ENCODE assay signal across 28 cellular contexts in the genomic region with DNA sequence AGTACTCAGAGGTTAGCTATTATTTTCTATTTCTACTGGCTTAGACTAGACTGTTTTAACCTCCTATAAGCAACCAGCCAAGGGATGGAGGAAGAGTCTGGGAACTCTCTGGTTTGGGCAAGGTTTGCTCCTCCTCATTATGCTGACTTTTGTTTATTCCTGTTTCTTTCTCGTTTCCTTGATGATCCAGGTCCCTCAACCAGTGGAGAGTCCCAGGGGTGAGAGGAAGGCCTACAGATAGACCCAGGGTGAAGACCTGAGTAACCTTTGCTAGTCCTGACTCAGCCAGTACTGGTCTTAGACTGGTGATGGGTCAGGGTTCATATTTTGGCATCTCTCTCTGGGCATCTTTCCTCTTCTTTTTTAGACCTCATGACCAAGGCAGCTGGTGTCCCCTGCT. TPM values are rescaled to one million over a fixed set of nuclear protein-coding genes. Genes with fewer than 3 reads are reported as not detected.
DNase-seq lines count a peak whose midpoint lies in the region; ATAC-seq, FAIRE-seq and TF ChIP-seq lines count a peak whose summit lies in the region.
"Had no signal": no experiment of that assay in that cellular context is flagged by ENCODE, and none has a peak within 500 bp of the region (broad histone marks: within the 10 kb centered on the region; RNA-seq: fewer than 3 reads in every experiment).

No MANE protein-coding gene starts in this region.

- H3K4ac ChIP-seq in H9 (ENCODE audit: low read depth, low read length), result no peak overlapping the region

- no peak overlapping the region for H3T11ph ChIP-seq in H9 (ENCODE audit: low read length)

- no peak overlapping the region for H3K9ac ChIP-seq in H9 (ENCODE audit: extremely low read depth, insufficient read length, low read length)
- H3K9ac ChIP-seq in keratinocyte (ENCODE audit: control insufficient read depth, extremely low read depth, insufficient read depth, low read length), result no peak overlapping the region

- ATAC-seq in WTC11 (no peak), GM18505 (IDR thresholded peaks at IDR 0.05; ENCODE audit: unreplicated experiment) (no peak)
- ATAC-seq: heart left ventricle; left colon; naive thymus-derived CD4-positive, alpha-beta T cell; stimulated activated memory B cell treated with anti-CD40 and anti-IgM and Interleukin-4, amounts not matched to agents 10 μg/mL and 1 μg/mL and 100 μg/mL, for 72 hours had no signal

- peaks cover 5% of the 10 kb centered on the region for H3K79me1 ChIP-seq in H9 (ENCODE audit: insufficient read depth, low read depth, low read length, poor library complexity, severe bottlenecking)

- TF ChIP-seq POLR2A in GM18505 (IDR thresholded peaks at IDR 0.05; ENCODE audit: borderline replicate concordance, extremely low read depth, insufficient read depth, insufficient read length), result no peak

- H3K36me3 ChIP-seq in keratinocyte (ENCODE audit: control insufficient read depth in 2 of 2, extremely low read depth in 1 of 2, insufficient read depth in 2 of 2, low read length in 2 of 2), result peaks cover 2 to 22% of the 10 kb centered on the region in 2 experiments
- H3K36me3 ChIP-seq: cardiac muscle cell, heart left ventricle, spleen had no signal

- POLR2A ChIA-PET in WTC11 (lab: Charles Lee), result interaction anchor here (0.7 kb wide), 2 partner anchors 33 to 60 kb away, joined by 3 read pairs; no protein-coding TSS in a partner anchor

- no peak overlapping the region for H3K56ac ChIP-seq in H9 (ENCODE audit: insufficient read length, low read depth, low read length)

- no peak overlapping the region for H3K23ac ChIP-seq in H9 (ENCODE audit: insufficient read length, low read depth, low read length)

- peak overlapping the region; percentile 17 for H3K18ac ChIP-seq in H9 (ENCODE audit: insufficient read length, low read depth, low read length)

- TF ChIP-seq CTCF in H9 (conservative IDR thresholded peaks at IDR 0.05) (no peak), WTC11 (IDR thresholded peaks at IDR 0.05) (no peak), keratinocyte (optimal IDR thresholded peaks at IDR 0.05 in 1 of 3, IDR thresholded peaks at IDR 0.05 in 1 of 3, conservative IDR thresholded peaks at IDR 0.05 in 1 of 3; ENCODE audit: extremely low read depth in 1 of 3, insufficient read depth in 2 of 3, low read length in 3 of 3) (no peak), type B pancreatic cell (conservative IDR thresholded peaks at IDR 0.05) (no peak)

- H3K23me2 ChIP-seq in H9 (ENCODE audit: insufficient read length, low read depth, low read length, poor library complexity, severe bottlenecking), result peaks cover 8% of the 10 kb centered on the region

- no peak overlapping the region for H2BK12ac ChIP-seq in H9 (ENCODE audit: insufficient read length, low read depth, low read length)

- no peak overlapping the region for H4K5ac ChIP-seq in H9 (ENCODE audit: insufficient read length, low read depth, low read length)

- H4K20me1 ChIP-seq in H9 (ENCODE audit: control insufficient read depth, insufficient read depth, insufficient read length), result no peaks in the 10 kb centered on the region
- H4K20me1 ChIP-seq in keratinocyte (ENCODE audit: control insufficient read depth, extremely low read depth, insufficient read depth, low read length), result peaks cover 9% of the 10 kb centered on the region

- no peaks in the 10 kb centered on the region for H3K9me1 ChIP-seq in keratinocyte (ENCODE audit: control insufficient read depth, extremely low read depth, insufficient read depth, low read length)

- peaks cover 4% of the 10 kb centered on the region; the same call in 1 of the 2 replicates for H3K79me2 ChIP-seq in H9 (ENCODE audit: insufficient read depth, low read length)
- peaks cover 71% of the 10 kb centered on the region for H3K79me2 ChIP-seq in keratinocyte (ENCODE audit: control insufficient read depth, insufficient read depth, low read length)

- peak overlapping the region; percentile 29 for H2BK120ac ChIP-seq in H9 (ENCODE audit: low read depth, low read length, poor library complexity, severe bottlenecking)

- no peak overlapping the region for H2BK15ac ChIP-seq in H9 (ENCODE audit: low read depth, low read length)

- H2BK20ac ChIP-seq in H9 (ENCODE audit: low read depth, low read length, poor library complexity, severe bottlenecking), result no peak overlapping the region

- no peak overlapping the region for H2BK5ac ChIP-seq in H9 (ENCODE audit: insufficient read length, low read length)

- H3K9me3 ChIP-seq in H9 (ENCODE audit: control insufficient read depth, low read depth, low read length), result no peaks in the 10 kb centered on the region
- H3K9me3 ChIP-seq in keratinocyte (ENCODE audit: control insufficient read depth, low read depth, low read length), result no peaks in the 10 kb centered on the region
- H3K9me3 ChIP-seq: heart left ventricle, spleen, testis had no signal

- H3K4me1 Mint-ChIP-seq in H9, result peaks cover 39 to 40% of the 10 kb centered on the region in 2 experiments
- H3K4me1 Mint-ChIP-seq in WTC11, result peaks cover 25% of the 10 kb centered on the region
- H3K4me1 Mint-ChIP-seq in type B pancreatic cell (ENCODE audit: unreplicated experiment), result peaks cover 34% of the 10 kb centered on the region

- H3K4me2 ChIP-seq in H9 (ENCODE audit: insufficient read depth, insufficient read length, low read length) (no peak overlapping the region), keratinocyte (ENCODE audit: control insufficient read depth, extremely low read depth, insufficient read depth, low read depth, low read length) (peak overlapping the region; percentile 25)

- no peak overlapping the region for H3K14ac ChIP-seq in H9 (ENCODE audit: insufficient read depth, low read length)

- H3K27ac Mint-ChIP-seq in H9 (peak overlapping the region in 2 of 3 experiments; percentile 41 to 56; a peak in 6 of 7 replicates), WTC11 (peak overlapping the region; percentile 57), type B pancreatic cell (no peak overlapping the region)
- H3K27ac Mint-ChIP-seq: activated naive CD4-positive, alpha-beta T cell treated with anti-CD3 and anti-CD28 coated beads, Interleukin-2, amount 10 ng/mL, durations not matched to agents 7 days and 5 days; CD4-positive, alpha-beta T cell; stimulated activated memory B cell treated with anti-CD40 and anti-IgM and Interleukin-4, amounts not matched to agents 10 μg/mL and 1 μg/mL and 100 μg/mL, for 72 hours; T-helper 1 cell treated with Interleukin-12 subunit alpha and Interleukin-12 subunit beta and Interleukin-4 antibody, amounts not matched to agents 30 μg/mL and 1 μg/mL, for 36 hours had no signal

- dilution Hi-C loops in keratinocyte (cut with MboI; ENCODE audit: extremely low pct_ligation_motif_present, low sequenced_read_pairs), result no loop called here

- H4K8ac ChIP-seq in H9 (replicated peaks; ENCODE audit: insufficient read length, low read depth, low read length), result no peak overlapping the region

- no peak for DNase-seq in H9
- DNase-seq in WTC11 (ENCODE audit: low spot score), result no peak
- no peak for DNase-seq in keratinocyte (ENCODE audit: low read depth, low spot score)
- DNase-seq in type B pancreatic cell (ENCODE audit: extremely low spot score, unreplicated experiment), result no peak
- DNase-seq in T-helper 2 cell, result no peak
- no peak for DNase-seq in NCI-H2171 treated with DMSO at 0.1 percent for 48 hours (lab: John Stamatoyannopoulos, UW)
- DNase-seq: activated CD4-positive, alpha-beta T cell treated with anti-CD3 and anti-CD28 coated beads for 48 hours; activated naive CD4-positive, alpha-beta T cell treated with anti-CD3 and anti-CD28 coated beads, Interleukin-2, amount 10 ng/mL, durations not matched to agents 7 days and 5 days; activated T-cell treated with anti-CD3 and anti-CD28 coated beads, Interleukin-2, amount 50 U/mL, for 72 hours; amniotic stem cell; CD4-positive, alpha-beta T cell; GDM1; heart left ventricle; left colon; naive thymus-derived CD4-positive, alpha-beta T cell; NCI-H1048; NCI-H1694 treated with DMSO at 0.1 percent for 48 hours; NCI-H526 treated with DMSO at 0.1 percent for 48 hours; retina; spleen; stimulated activated CD4-positive, alpha-beta T cell treated with anti-CD3 and anti-CD28 coated beads, Interleukin-2, amount 100 ng/mL, for 48 hours; testis had no signal

- no peak overlapping the region for H3K27ac ChIP-seq in H9 (ENCODE audit: insufficient read length, low read depth, low read length)
- H3K27ac ChIP-seq in keratinocyte (ENCODE audit: control insufficient read depth, insufficient read depth, low read length), result no peak overlapping the region
- H3K27ac ChIP-seq: cardiac muscle cell, heart left ventricle, spleen, testis had no signal

- no peak overlapping the region for H3K4me3 ChIP-seq in keratinocyte (ENCODE audit: control insufficient read depth in 2 of 3, extremely low read depth in 1 of 3, insufficient read depth in 2 of 3, low read depth in 1 of 3, low read length in 3 of 3)
- H3K4me3 ChIP-seq: cardiac muscle cell, heart left ventricle, spleen, testis had no signal

- H3K4me1 ChIP-seq in H9 (ENCODE audit: insufficient read depth, low read length) (peaks cover 8% of the 10 kb centered on the region; the same call in 1 of the 2 replicates), keratinocyte (ENCODE audit: control insufficient read depth, extremely low read depth, insufficient read depth, low read length) (peaks cover 62% of the 10 kb centered on the region)

- CTCF ChIA-PET in WTC11 (lab: Charles Lee), result no interaction called here

- WGBS in H9 (ENCODE audit: extremely low coverage, insufficient read length, low lambda C conversion rate), result no CpG with 5 or more reads among the region's 1 CpG

- H3K36me3 Mint-ChIP-seq in H9 (ENCODE audit: insufficient read depth in 1 of 3, low read depth in 3 of 3) (peaks cover 1 to 6% (median 6%) of the 10 kb centered on the region in 3 experiments; a peak in 4 of 7 replicates), WTC11 (no peaks in the 10 kb centered on the region), type B pancreatic cell (peaks cover 16% of the 10 kb centered on the region)
- H3K36me3 Mint-ChIP-seq: activated naive CD4-positive, alpha-beta T cell treated with anti-CD3 and anti-CD28 coated beads, Interleukin-2, amount 10 ng/mL, durations not matched to agents 7 days and 5 days; stimulated activated memory B cell treated with anti-CD40 and anti-IgM and Interleukin-4, amounts not matched to agents 10 μg/mL and 1 μg/mL and 100 μg/mL, for 72 hours had no signal

- no peak overlapping the region for H2AK5ac ChIP-seq in H9 (ENCODE audit: insufficient read length, low read length)

- H3K27me3 Mint-ChIP-seq in H9 (ENCODE audit: low read depth) (peaks cover 6% of the 10 kb centered on the region; the same call in 1 of the 2 replicates), WTC11 (ENCODE audit: low read depth) (peaks cover 3% of the 10 kb centered on the region; the same call in 1 of the 2 replicates), type B pancreatic cell (no peaks in the 10 kb centered on the region)
- H3K27me3 Mint-ChIP-seq: CD4-positive, alpha-beta T cell had no signal

- H4K91ac ChIP-seq in H9 (ENCODE audit: insufficient read length, low read depth, low read length), result no peak overlapping the region

- H2AFZ ChIP-seq in H9 (ENCODE audit: low read length) (no peak overlapping the region), keratinocyte (ENCODE audit: control insufficient read depth, low read length) (no peak overlapping the region)

- no peak for FAIRE-seq in keratinocyte (lab: Jason Lieb, UNC)
- FAIRE-seq: GM18507, H54 had no signal

- no peaks in the 10 kb centered on the region; the same call in 1 of the 2 replicates for H3K27me3 ChIP-seq in H9 (ENCODE audit: insufficient read depth, low read length)
- no peaks in the 10 kb centered on the region for H3K27me3 ChIP-seq in keratinocyte (ENCODE audit: control insufficient read depth, extremely low read depth, insufficient read depth, low read length)
- H3K27me3 ChIP-seq: cardiac muscle cell, heart left ventricle, testis had no signal

- H3K9me3 Mint-ChIP-seq in H9 (no peaks in the 10 kb centered on the region), WTC11 (no peaks in the 10 kb centered on the region), type B pancreatic cell (no peaks in the 10 kb centered on the region)
- H3K9me3 Mint-ChIP-seq: activated naive CD4-positive, alpha-beta T cell treated with anti-CD3 and anti-CD28 coated beads, Interleukin-2, amount 10 ng/mL, durations not matched to agents 7 days and 5 days; activated T-cell treated with anti-CD3 and anti-CD28 coated beads, Interleukin-2, amount 50 U/mL, for 72 hours; CD4-positive, alpha-beta T cell; naive thymus-derived CD4-positive, alpha-beta T cell; stimulated activated memory B cell treated with anti-CD40 and anti-IgM and Interleukin-4, amounts not matched to agents 10 μg/mL and 1 μg/mL and 100 μg/mL, for 72 hours; T-helper 1 cell treated with Interleukin-12 subunit alpha and Interleukin-12 subunit beta and Interleukin-4 antibody, amounts not matched to agents 30 μg/mL and 1 μg/mL, for 36 hours had no signal

- H3K4me3 Mint-ChIP-seq in H9, result no peak overlapping the region; a peak in 1 of 5 replicates
- H3K4me3 Mint-ChIP-seq in WTC11, result no peak overlapping the region
- H3K4me3 Mint-ChIP-seq in type B pancreatic cell, result peak overlapping the region; percentile 15
- H3K4me3 Mint-ChIP-seq: activated naive CD4-positive, alpha-beta T cell treated with anti-CD3 and anti-CD28 coated beads, Interleukin-2, amount 10 ng/mL, durations not matched to agents 7 days and 5 days; activated T-cell treated with anti-CD3 and anti-CD28 coated beads, Interleukin-2, amount 50 U/mL, for 72 hours; CD4-positive, alpha-beta T cell; naive thymus-derived CD4-positive, alpha-beta T cell; stimulated activated memory B cell treated with anti-CD40 and anti-IgM and Interleukin-4, amounts not matched to agents 10 μg/mL and 1 μg/mL and 100 μg/mL, for 72 hours; T-helper 1 cell treated with Interleukin-12 subunit alpha and Interleukin-12 subunit beta and Interleukin-4 antibody, amounts not matched to agents 30 μg/mL and 1 μg/mL, for 36 hours had no signal

RNA-seq across cellular contexts. Expression of gene TUFT1, which starts 5.4 kb away (rescaled TPM):
- total RNA-seq in H9 (2021) (6.2 and 6.5 TPM in 2 replicates), WTC11 (2021) (7.7 to 8.6 TPM (median 7.9 TPM) in 3 replicates), type B pancreatic cell (ENCODE audit: low replicate concordance) (15.5 and 34.7 TPM in 2 replicates)
- polyA plus RNA-seq in keratinocyte, result 70.0 to 82.3 TPM (median 80.1 TPM) in 3 replicates
- 232 TPM for polyA plus RNA-seq in keratinocyte (2011; ENCODE audit: low read depth)
- 68.6 and 92.2 TPM in 2 replicates for polyA plus RNA-seq in keratinocyte (2011; cell fraction: cytosol; rRNA removed)
- polyA plus RNA-seq in keratinocyte (2011; cell fraction: nucleus; rRNA removed), result 155 and 156 TPM in 2 replicates
- polyA plus RNA-seq in keratinocyte (2012; ENCODE audit: low replicate concordance), result 65.9 and 73.6 TPM in 2 replicates
- polyA minus RNA-seq in keratinocyte, result 52.3 to 67.8 TPM (median 57.4 TPM) in 3 replicates
- polyA minus RNA-seq in keratinocyte (2011; cell fraction: cytosol; rRNA and poly(A)+ RNA removed), result 54.3 TPM
- 52.9 and 96.0 TPM in 2 replicates for polyA minus RNA-seq in keratinocyte (2011; cell fraction: nucleus; rRNA and poly(A)+ RNA removed)

RNA-seq across cellular contexts. Expression of gene CGN, which starts 34.4 kb away (rescaled TPM):
- 29.9 and 30.9 TPM in 2 replicates for total RNA-seq in H9 (2021)
- 52.4 to 68.7 TPM (median 55.6 TPM) in 3 replicates for total RNA-seq in WTC11 (2021)
- 2.0 to 4.1 TPM (median 2.9 TPM) in 3 replicates for polyA plus RNA-seq in keratinocyte
- 28.0 TPM for polyA plus RNA-seq in keratinocyte (2011; ENCODE audit: low read depth)
- polyA plus RNA-seq in keratinocyte (2011; cell fraction: cytosol; rRNA removed), result 1.2 and 1.8 TPM in 2 replicates
- polyA plus RNA-seq in keratinocyte (2011; cell fraction: nucleus; rRNA removed), result 11.2 and 11.8 TPM in 2 replicates
- polyA plus RNA-seq in keratinocyte (2012; ENCODE audit: low replicate concordance), result 5.5 and 22.1 TPM in 2 replicates
- polyA minus RNA-seq in keratinocyte, result 1.6 to 9.2 TPM (median 4.0 TPM) in 3 replicates
- polyA minus RNA-seq in keratinocyte (2011; cell fraction: cytosol; rRNA and poly(A)+ RNA removed), result 1.2 TPM
- 3.5 and 4.7 TPM in 2 replicates for polyA minus RNA-seq in keratinocyte (2011; cell fraction: nucleus; rRNA and poly(A)+ RNA removed)
- total RNA-seq in type B pancreatic cell (ENCODE audit: low replicate concordance), result 29.0 and 52.8 TPM in 2 replicates
